ENCODE assay signal across 12 cellular contexts in the genomic region with DNA sequence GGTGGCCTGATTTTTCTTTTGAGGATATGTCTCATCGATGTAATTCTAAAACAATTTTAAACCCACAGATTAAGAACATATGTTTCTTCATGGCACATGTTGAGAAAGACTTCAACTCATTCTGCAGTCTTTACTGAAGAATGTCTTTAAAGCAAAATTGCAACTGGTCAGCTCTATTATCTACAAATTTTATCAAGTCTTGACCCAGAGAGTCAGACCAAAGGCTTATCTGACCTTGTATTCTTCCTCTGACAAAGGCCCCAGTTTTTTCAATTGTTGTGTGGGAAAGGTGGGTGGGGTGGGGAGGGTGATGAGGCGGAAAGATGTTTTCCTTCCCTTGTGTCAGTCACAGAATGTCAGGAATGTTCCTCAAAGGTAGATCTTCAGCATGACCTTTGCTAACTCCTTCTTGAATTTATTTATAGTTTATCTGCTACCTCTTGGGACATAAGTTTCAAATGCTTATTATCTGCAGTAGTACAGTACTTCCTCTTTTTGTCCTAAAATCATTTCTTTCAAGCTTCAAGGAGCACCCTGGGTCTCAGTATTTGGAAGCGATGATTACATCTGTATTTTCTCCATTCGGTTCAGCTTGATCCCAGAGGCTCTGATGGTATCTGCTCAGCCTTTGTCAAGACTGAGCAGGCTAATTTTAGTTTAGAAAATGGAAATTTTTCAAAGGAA.
DNase-seq lines count a peak whose midpoint lies in the region; ATAC-seq and TF ChIP-seq lines count a peak whose summit lies in the region.
"Had no signal": no experiment of that assay in that cellular context is flagged by ENCODE, and none has a peak within 500 bp of the region (broad histone marks: within the 10 kb centered on the region; RNA-seq: fewer than 3 reads in every experiment).

No MANE protein-coding gene starts in this region.

- H3K4me1 ChIP-seq in SK-N-SH (ENCODE audit: control insufficient read depth in 1 of 2, insufficient read depth in 2 of 2, low read depth in 1 of 2, low read length in 1 of 2) (peaks cover 31 to 33% of the 10 kb centered on the region in 2 experiments), fibroblast of lung (ENCODE audit: control insufficient read depth, extremely low read depth, insufficient read depth, low read length) (peaks cover 6% of the 10 kb centered on the region), skeletal muscle satellite cell (ENCODE audit: control insufficient read depth, insufficient read depth, low read length) (peaks cover 18% of the 10 kb centered on the region)
- H3K4me1 ChIP-seq in CD8-positive, alpha-beta memory T cell (ENCODE audit: insufficient read depth, low read length), result no peaks in the 10 kb centered on the region

- no peaks in the 10 kb centered on the region for H3K9me3 Mint-ChIP-seq in CD8-positive, alpha-beta memory T cell
- H3K9me3 Mint-ChIP-seq: effector memory CD8-positive, alpha-beta T cell had no signal

- peak overlapping the region; percentile 58; the same call in 1 of the 2 replicates for H2AFZ ChIP-seq in SK-N-SH (ENCODE audit: low read depth)
- H2AFZ ChIP-seq in fibroblast of lung (ENCODE audit: low read length), result no peak overlapping the region

- H3K4me3 ChIP-seq in SK-N-SH (ENCODE audit: low read depth in 2 of 2, low read length in 1 of 2) (no peak overlapping the region; a peak in 1 of 4 replicates), fibroblast of lung (replicated peaks in 1 of 4; ENCODE audit: control extremely low read depth in 1 of 4, insufficient read depth in 1 of 4, low read depth in 3 of 4, low read length in 4 of 4) (no peak overlapping the region), skeletal muscle satellite cell (ENCODE audit: low read length) (no peak overlapping the region)
- no peak overlapping the region for H3K4me3 ChIP-seq in CD8-positive, alpha-beta memory T cell (ENCODE audit: low read length)

- WGBS in SK-N-SH (ENCODE audit: low lambda C conversion rate), result 20% methylated on average over 4 of the region's 4 CpGs

- H3K36me3 Mint-ChIP-seq in CD8-positive, alpha-beta memory T cell, result peaks cover 0 to 6% (median 1%) of the 10 kb centered on the region in 3 donors

- H3K79me2 ChIP-seq in SK-N-SH (ENCODE audit: insufficient read depth) (no peaks in the 10 kb centered on the region), fibroblast of lung (ENCODE audit: control insufficient read depth, insufficient read depth, low read length) (no peaks in the 10 kb centered on the region)

- H3K27me3 ChIP-seq in SK-N-SH (ENCODE audit: insufficient read depth) (no peaks in the 10 kb centered on the region), fibroblast of lung (ENCODE audit: control insufficient read depth, insufficient read depth, low read length) (no peaks in the 10 kb centered on the region), skeletal muscle satellite cell (ENCODE audit: control insufficient read depth, insufficient read depth, low read length) (no peaks in the 10 kb centered on the region)
- H3K27me3 ChIP-seq in CD8-positive, alpha-beta memory T cell (ENCODE audit: insufficient read depth, low read length, poor library complexity, severe bottlenecking), result no peaks in the 10 kb centered on the region

- H3K36me3 ChIP-seq in SK-N-SH (replicated peaks in 1 of 2; ENCODE audit: control insufficient read depth in 1 of 2, insufficient read depth in 2 of 2, low read length in 1 of 2), result no peaks in the 10 kb centered on the region
- no peaks in the 10 kb centered on the region for H3K36me3 ChIP-seq in fibroblast of lung (ENCODE audit: control insufficient read depth, insufficient read depth, low read length)
- H3K36me3 ChIP-seq in skeletal muscle satellite cell (ENCODE audit: insufficient read depth, low read length), result no peaks in the 10 kb centered on the region
- H3K36me3 ChIP-seq in CD8-positive, alpha-beta memory T cell (ENCODE audit: insufficient read depth, low read length), result no peaks in the 10 kb centered on the region

- DNase-seq in HK-2 (ENCODE audit: unreplicated experiment), result peak; percentile 29
- DNase-seq in SK-N-SH, result no peak
- peak; percentile 53 to 59 for DNase-seq in fibroblast of lung (ENCODE audit: low read depth in 2 of 2)
- DNase-seq in NCI-H2081 treated with DMSO at 0.1 percent for 48 hours (lab: John Stamatoyannopoulos, UW), result no peak
- no peak for DNase-seq in SIG-M5 (lab: John Stamatoyannopoulos, UW)
- DNase-seq in CD8-positive, alpha-beta memory T cell, result no peak
- DNase-seq: activated naive CD4-positive, alpha-beta T cell treated with anti-CD3 and anti-CD28 coated beads, Interleukin-2, amount 50 U/mL, for 16 hours; effector memory CD8-positive, alpha-beta T cell; GF-D8 had no signal

- peak overlapping the region; percentile 82 to 94 for H3K27ac ChIP-seq in SK-N-SH (ENCODE audit: low read depth in 2 of 2, low read length in 1 of 2)
- no peak overlapping the region for H3K27ac ChIP-seq in fibroblast of lung (ENCODE audit: insufficient read depth, low read length)
- H3K27ac ChIP-seq in CD8-positive, alpha-beta memory T cell (ENCODE audit: low read depth, low read length), result no peak overlapping the region

- ATAC-seq in GM21619 (IDR thresholded peaks at IDR 0.05; ENCODE audit: unreplicated experiment), result no peak
- ATAC-seq: effector memory CD8-positive, alpha-beta T cell; sciatic nerve had no signal

- no peak overlapping the region for H3K27ac Mint-ChIP-seq in CD8-positive, alpha-beta memory T cell
- H3K27ac Mint-ChIP-seq: effector memory CD8-positive, alpha-beta T cell had no signal

- no peak for TF ChIP-seq RAD21 in SK-N-SH (IDR thresholded peaks at IDR 0.05; ENCODE audit: low read length)

- TF ChIP-seq CTCF in SK-N-SH (IDR thresholded peaks at IDR 0.05), result no peak
- no peak for TF ChIP-seq CTCF in fibroblast of lung (conservative IDR thresholded peaks at IDR 0.05 in 1 of 2, IDR thresholded peaks at IDR 0.05 in 1 of 2; ENCODE audit: low read depth in 1 of 2, low read length in 2 of 2)

- CTCF ChIA-PET in SK-N-SH (lab: Yijun Ruan, JAX), result interaction anchor here (1.0 to 8.1 kb wide), 5 partner anchors 63 to 257 kb away, joined by 3 to 132 read pairs (median 3); no protein-coding TSS in a partner anchor
- CTCF ChIA-PET in CD8-positive, alpha-beta memory T cell (lab: Charles Lee), result no interaction called here

- peaks cover 27% of the 10 kb centered on the region for H3F3A ChIP-seq in SK-N-SH (replicated peaks; ENCODE audit: insufficient read depth)

- TF ChIP-seq EP300 in SK-N-SH (IDR thresholded peaks at IDR 0.05; ENCODE audit: borderline replicate concordance in 1 of 2, low read depth in 1 of 2, low read length in 1 of 2), result peak in 1 of 2 experiments; percentile 73; a peak in 2 of 4 replicates

- H3K4me3 Mint-ChIP-seq in CD8-positive, alpha-beta memory T cell, result no peak overlapping the region
- H3K4me3 Mint-ChIP-seq: effector memory CD8-positive, alpha-beta T cell had no signal

- H3K9me3 ChIP-seq in SK-N-SH (no peaks in the 10 kb centered on the region), fibroblast of lung (ENCODE audit: control insufficient read depth, insufficient read depth, low read depth, low read length) (no peaks in the 10 kb centered on the region), skeletal muscle satellite cell (replicated peaks; ENCODE audit: low read length) (no peaks in the 10 kb centered on the region)
- no peaks in the 10 kb centered on the region for H3K9me3 ChIP-seq in CD8-positive, alpha-beta memory T cell (ENCODE audit: low read length)

- H3K4me1 Mint-ChIP-seq in CD8-positive, alpha-beta memory T cell, result peaks cover 0 to 5% (median 1%) of the 10 kb centered on the region in 3 donors

- H3K4me2 ChIP-seq in SK-N-SH, result peak overlapping the region; percentile 66; the same call in 1 of the 2 replicates
- peak overlapping the region; percentile 57 for H3K4me2 ChIP-seq in fibroblast of lung (ENCODE audit: extremely low read depth, insufficient read depth, low read length)
- peak overlapping the region; percentile 0 for H3K4me2 ChIP-seq in skeletal muscle satellite cell (ENCODE audit: low read length)

- peak overlapping the region; percentile 23; the same call in 1 of the 2 replicates for H3K9ac ChIP-seq in SK-N-SH
- H3K9ac ChIP-seq in fibroblast of lung (ENCODE audit: insufficient read depth, low read length), result no peak overlapping the region
- no peak overlapping the region for H3K9ac ChIP-seq in skeletal muscle satellite cell (ENCODE audit: low read depth, low read length)

- H3K27me3 Mint-ChIP-seq in CD8-positive, alpha-beta memory T cell, result no peaks in the 10 kb centered on the region
- H3K27me3 Mint-ChIP-seq: effector memory CD8-positive, alpha-beta T cell had no signal

- H3K9me2 ChIP-seq in SK-N-SH, result no peaks in the 10 kb centered on the region

- H4K20me1 ChIP-seq in SK-N-SH (ENCODE audit: insufficient read depth), result no peaks in the 10 kb centered on the region
- H4K20me1 ChIP-seq in fibroblast of lung (ENCODE audit: control insufficient read depth, extremely low read depth, insufficient read depth, low read length), result no peaks in the 10 kb centered on the region

- POLR2A ChIA-PET in SK-N-SH (lab: Yijun Ruan, JAX), result no interaction called here
- POLR2A ChIA-PET in CD8-positive, alpha-beta memory T cell (lab: Charles Lee), result no interaction called here

TF ChIP-seq in SK-N-SH, 30 proteins besides CTCF, POLR2A, EP300 and RAD21 (continues in another document):
- TF ChIP-seq MXI1 (IDR thresholded peaks at IDR 0.05; ENCODE audit: low read depth, low read length) (no peak), NFIC (IDR thresholded peaks at IDR 0.05; ENCODE audit: borderline replicate concordance) (peak; percentile 35), USF1 (IDR thresholded peaks at IDR 0.05; ENCODE audit: borderline replicate concordance, low read depth) (no peak), TCF12 (IDR thresholded peaks at IDR 0.05) (peak; percentile 91), SMC3 (IDR thresholded peaks at IDR 0.05; ENCODE audit: low read depth, low read length) (no peak), TEAD4 (IDR thresholded peaks at IDR 0.05; ENCODE audit: borderline replicate concordance, insufficient read depth) (peak; percentile 50; the same call in 1 of the 2 replicates), MEF2A (IDR thresholded peaks at IDR 0.05; ENCODE audit: borderline replicate concordance, low read depth) (peak; percentile 41; the same call in 1 of the 2 replicates), RXRA (IDR thresholded peaks at IDR 0.05; ENCODE audit: borderline replicate concordance, low read depth) (peak; percentile 82; the same call in 1 of the 2 replicates), FOSL2 (IDR thresholded peaks at IDR 0.05; ENCODE audit: borderline replicate concordance, low read depth) (peak; percentile 24; the same call in 1 of the 2 replicates), JUND (IDR thresholded peaks at IDR 0.05) (peak; percentile 35; the same call in 1 of the 2 replicates)

Comparison
In these comparisons a context has a peak if more than half of its experiments do, and no peak if none do; other contexts are left out.
1. DNase-seq: peak in HK-2 (single experiment) and fibroblast of lung (2 of 2); none in SK-N-SH (single experiment), NCI-H2081 treated with DMSO at 0.1 percent for 48 hours (single experiment), SIG-M5 (single experiment) and CD8-positive, alpha-beta memory T cell (0 of 5).
2. H3K27ac ChIP-seq: peak in SK-N-SH (2 of 2); none in fibroblast of lung (single experiment) and CD8-positive, alpha-beta memory T cell (single experiment).
3. H3K4me2 ChIP-seq: peak in every context shown above with its lines; median percentile 66 in SK-N-SH; 57 in fibroblast of lung; 0 in skeletal muscle satellite cell.